3 cellular contexts compared by ENCODE assay signal in genomic region chr10:110378533-110379108, GRCh38.
A peak's percentile ranks its signal among the peaks of the same experiment; 100 is the strongest.
TF ChIP-seq lines count a peak whose summit lies in the region.

No MANE protein-coding gene starts in this region.

TF ChIP-seq in HEK293, 187 proteins besides CTCF, POLR2A, EP300 and RAD21 (continued from another document):
- TF ChIP-seq MZF1 (tag by site-specific recombination; IDR thresholded peaks at IDR 0.05; ENCODE audit: borderline replicate concordance): 0 out of 2 replicates have a peak, but pooled peaks have one; percentile 43
- TF ChIP-seq ZFP69B (tag by site-specific recombination; IDR thresholded peaks at IDR 0.05): no peak
TF ChIP-seq in HEK293: peak in this region for 3.

TF ChIP-seq in K562, 482 proteins besides CTCF, POLR2A, EP300 and RAD21 (continued from another document and continues in another):
- TF ChIP-seq, protein P1, sequence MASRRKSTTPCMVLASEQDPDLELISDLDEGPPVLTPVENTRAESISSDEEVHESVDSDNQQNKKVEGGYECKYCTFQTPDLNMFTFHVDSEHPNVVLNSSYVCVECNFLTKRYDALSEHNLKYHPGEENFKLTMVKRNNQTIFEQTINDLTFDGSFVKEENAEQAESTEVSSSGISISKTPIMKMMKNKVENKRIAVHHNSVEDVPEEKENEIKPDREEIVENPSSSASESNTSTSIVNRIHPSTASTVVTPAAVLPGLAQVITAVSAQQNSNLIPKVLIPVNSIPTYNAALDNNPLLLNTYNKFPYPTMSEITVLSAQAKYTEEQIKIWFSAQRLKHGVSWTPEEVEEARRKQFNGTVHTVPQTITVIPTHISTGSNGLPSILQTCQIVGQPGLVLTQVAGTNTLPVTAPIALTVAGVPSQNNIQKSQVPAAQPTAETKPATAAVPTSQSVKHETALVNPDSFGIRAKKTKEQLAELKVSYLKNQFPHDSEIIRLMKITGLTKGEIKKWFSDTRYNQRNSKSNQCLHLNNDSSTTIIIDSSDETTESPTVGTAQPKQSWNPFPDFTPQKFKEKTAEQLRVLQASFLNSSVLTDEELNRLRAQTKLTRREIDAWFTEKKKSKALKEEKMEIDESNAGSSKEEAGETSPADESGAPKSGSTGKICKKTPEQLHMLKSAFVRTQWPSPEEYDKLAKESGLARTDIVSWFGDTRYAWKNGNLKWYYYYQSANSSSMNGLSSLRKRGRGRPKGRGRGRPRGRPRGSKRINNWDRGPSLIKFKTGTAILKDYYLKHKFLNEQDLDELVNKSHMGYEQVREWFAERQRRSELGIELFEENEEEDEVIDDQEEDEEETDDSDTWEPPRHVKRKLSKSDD (conservative IDR thresholded peaks at IDR 0.05; ENCODE audit: low read length): no peak
- TF ChIP-seq HNRNPL (IDR thresholded peaks at IDR 0.05; ENCODE audit: low read depth, low read length) (no peak), SMAD1 (IDR thresholded peaks at IDR 0.05; ENCODE audit: low read depth, low read length, partially characterized antibody) (no peak), ILK (tag; IDR thresholded peaks at IDR 0.05; ENCODE audit: borderline replicate concordance, low read depth) (no peak), NR4A1 (CRISPR knock-in tag; IDR thresholded peaks at IDR 0.05) (no peak), NR4A1 (tag; IDR thresholded peaks at IDR 0.05) (no peak), JUND (IDR thresholded peaks at IDR 0.05; ENCODE audit: borderline replicate concordance, low read depth, low read length) (0 out of 2 replicates have a peak, but pooled peaks have one; percentile 16), JUND (tag; IDR thresholded peaks at IDR 0.05; ENCODE audit: borderline replicate concordance, low read depth, low read length) (no peak; the same call in 2 of the 3 replicates), CBFA2T3 (IDR thresholded peaks at IDR 0.05) (peak; percentile 36; the same call in 1 of the 2 replicates), CREM (IDR thresholded peaks at IDR 0.05; ENCODE audit: low read depth) (no peak), CEBPB (tag; IDR thresholded peaks at IDR 0.05) (peak; percentile 90), CXXC5 (CRISPR knock-in tag; IDR thresholded peaks at IDR 0.05) (no peak), NCOR1 (IDR thresholded peaks at IDR 0.05) (peak; percentile 22; the same call in 1 of the 2 replicates), RCOR1 (IDR thresholded peaks at IDR 0.05; ENCODE audit: borderline replicate concordance in 1 of 2, low read depth in 2 of 2, low read length in 2 of 2) (peak in 1 of 2 experiments; percentile 68; a peak in 2 of 4 replicates), FOSL1 (tag; conservative IDR thresholded peaks at IDR 0.05) (no peak), TRIM24 (IDR thresholded peaks at IDR 0.05) (peak in 1 of 2 experiments; percentile 24; a peak in 1 of 4 replicates), ZNF444 (CRISPR knock-in tag; IDR thresholded peaks at IDR 0.05) (no peak), RBM22 (IDR thresholded peaks at IDR 0.05; ENCODE audit: low read depth, low read length, poor library complexity, severe bottlenecking) (no peak)
- TF ChIP-seq, protein P2, sequence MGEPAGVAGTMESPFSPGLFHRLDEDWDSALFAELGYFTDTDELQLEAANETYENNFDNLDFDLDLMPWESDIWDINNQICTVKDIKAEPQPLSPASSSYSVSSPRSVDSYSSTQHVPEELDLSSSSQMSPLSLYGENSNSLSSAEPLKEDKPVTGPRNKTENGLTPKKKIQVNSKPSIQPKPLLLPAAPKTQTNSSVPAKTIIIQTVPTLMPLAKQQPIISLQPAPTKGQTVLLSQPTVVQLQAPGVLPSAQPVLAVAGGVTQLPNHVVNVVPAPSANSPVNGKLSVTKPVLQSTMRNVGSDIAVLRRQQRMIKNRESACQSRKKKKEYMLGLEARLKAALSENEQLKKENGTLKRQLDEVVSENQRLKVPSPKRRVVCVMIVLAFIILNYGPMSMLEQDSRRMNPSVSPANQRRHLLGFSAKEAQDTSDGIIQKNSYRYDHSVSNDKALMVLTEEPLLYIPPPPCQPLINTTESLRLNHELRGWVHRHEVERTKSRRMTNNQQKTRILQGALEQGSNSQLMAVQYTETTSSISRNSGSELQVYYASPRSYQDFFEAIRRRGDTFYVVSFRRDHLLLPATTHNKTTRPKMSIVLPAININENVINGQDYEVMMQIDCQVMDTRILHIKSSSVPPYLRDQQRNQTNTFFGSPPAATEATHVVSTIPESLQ (CRISPR knock-in tag; IDR thresholded peaks at IDR 0.05): no peak
- TF ChIP-seq, protein P3, sequence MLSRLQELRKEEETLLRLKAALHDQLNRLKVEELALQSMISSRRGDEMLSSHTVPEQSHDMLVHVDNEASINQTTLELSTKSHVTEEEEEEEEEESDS (CRISPR knock-in tag; IDR thresholded peaks at IDR 0.05): no peak
- TF ChIP-seq, protein P4, sequence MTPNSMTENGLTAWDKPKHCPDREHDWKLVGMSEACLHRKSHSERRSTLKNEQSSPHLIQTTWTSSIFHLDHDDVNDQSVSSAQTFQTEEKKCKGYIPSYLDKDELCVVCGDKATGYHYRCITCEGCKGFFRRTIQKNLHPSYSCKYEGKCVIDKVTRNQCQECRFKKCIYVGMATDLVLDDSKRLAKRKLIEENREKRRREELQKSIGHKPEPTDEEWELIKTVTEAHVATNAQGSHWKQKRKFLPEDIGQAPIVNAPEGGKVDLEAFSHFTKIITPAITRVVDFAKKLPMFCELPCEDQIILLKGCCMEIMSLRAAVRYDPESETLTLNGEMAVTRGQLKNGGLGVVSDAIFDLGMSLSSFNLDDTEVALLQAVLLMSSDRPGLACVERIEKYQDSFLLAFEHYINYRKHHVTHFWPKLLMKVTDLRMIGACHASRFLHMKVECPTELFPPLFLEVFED (CRISPR knock-in tag; conservative IDR thresholded peaks at IDR 0.05): no peak
- TF ChIP-seq, protein P5, sequence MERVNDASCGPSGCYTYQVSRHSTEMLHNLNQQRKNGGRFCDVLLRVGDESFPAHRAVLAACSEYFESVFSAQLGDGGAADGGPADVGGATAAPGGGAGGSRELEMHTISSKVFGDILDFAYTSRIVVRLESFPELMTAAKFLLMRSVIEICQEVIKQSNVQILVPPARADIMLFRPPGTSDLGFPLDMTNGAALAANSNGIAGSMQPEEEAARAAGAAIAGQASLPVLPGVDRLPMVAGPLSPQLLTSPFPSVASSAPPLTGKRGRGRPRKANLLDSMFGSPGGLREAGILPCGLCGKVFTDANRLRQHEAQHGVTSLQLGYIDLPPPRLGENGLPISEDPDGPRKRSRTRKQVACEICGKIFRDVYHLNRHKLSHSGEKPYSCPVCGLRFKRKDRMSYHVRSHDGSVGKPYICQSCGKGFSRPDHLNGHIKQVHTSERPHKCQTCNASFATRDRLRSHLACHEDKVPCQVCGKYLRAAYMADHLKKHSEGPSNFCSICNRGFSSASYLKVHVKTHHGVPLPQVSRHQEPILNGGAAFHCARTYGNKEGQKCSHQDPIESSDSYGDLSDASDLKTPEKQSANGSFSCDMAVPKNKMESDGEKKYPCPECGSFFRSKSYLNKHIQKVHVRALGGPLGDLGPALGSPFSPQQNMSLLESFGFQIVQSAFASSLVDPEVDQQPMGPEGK (CRISPR knock-in tag; IDR thresholded peaks at IDR 0.05; ENCODE audit: borderline replicate concordance): no peak

TF ChIP-seq in GM23338, 12 proteins besides CTCF, POLR2A, EP300 and RAD21 (continued from another document):
- TF ChIP-seq REST (IDR thresholded peaks at IDR 0.05; ENCODE audit: unreplicated experiment) (no peak), ZNF462 (CRISPR knock-in tag; IDR thresholded peaks at IDR 0.05) (no peak), NANOG (IDR thresholded peaks at IDR 0.05; ENCODE audit: borderline replicate concordance) (no peak), ZNF331 (CRISPR knock-in tag; IDR thresholded peaks at IDR 0.05; ENCODE audit: low read depth) (no peak), STAT1 (IDR thresholded peaks at IDR 0.05; ENCODE audit: unreplicated experiment) (no peak), EZH2phosphoT487 (IDR thresholded peaks at IDR 0.05; ENCODE audit: unreplicated experiment) (no peak), EZH2 (IDR thresholded peaks at IDR 0.05; ENCODE audit: low read depth, unreplicated experiment) (no peak), JUNB (IDR thresholded peaks at IDR 0.05; ENCODE audit: unreplicated experiment) (no peak), ETS1 (IDR thresholded peaks at IDR 0.05) (no peak)
